18 cellular contexts compared by ENCODE assay signal in genomic region chr17:1286379-1287106, GRCh38. TPM values are rescaled to one million over a fixed set of nuclear protein-coding genes. Genes with fewer than 3 reads are reported as not detected.
DNase-seq lines count a peak whose midpoint lies in the region; FAIRE-seq and TF ChIP-seq lines count a peak whose summit lies in the region.
"Had no signal": no experiment of that assay in that cellular context is flagged by ENCODE, and none has a peak within 500 bp of the region (broad histone marks: within the 10 kb centered on the region; RNA-seq: fewer than 3 reads in every experiment).

No MANE protein-coding gene starts in this region.

- CTCF ChIA-PET in activated CD4-positive, alpha-beta memory T cell treated with anti-CD3 and anti-CD28 coated beads, Interleukin-2, amount 10 ng/mL, durations not matched to agents 7 days and 5 days (lab: Charles Lee): no interaction called here
- CTCF ChIA-PET in activated CD4-positive, alpha-beta memory T cell treated with anti-CD3 and anti-CD28 coated beads for 36 hours (lab: Charles Lee): no interaction called here

- intact Hi-C loops in activated CD4-positive, alpha-beta memory T cell treated with anti-CD3 and anti-CD28 coated beads for 36 hours (cut with micrococcal nuclease): no loop called here

- peaks cover 13% of the 10 kb centered on the region for H3K36me3 Mint-ChIP-seq in activated CD4-positive, alpha-beta memory T cell treated with anti-CD3 and anti-CD28 coated beads, Interleukin-2, amount 10 ng/mL, durations not matched to agents 7 days and 5 days (ENCODE audit: low read depth)
- no peaks in the 10 kb centered on the region for H3K36me3 Mint-ChIP-seq in activated CD4-positive, alpha-beta memory T cell treated with anti-CD3 and anti-CD28 coated beads for 36 hours
- peaks cover 5% of the 10 kb centered on the region for H3K36me3 Mint-ChIP-seq in nephron progenitor cell (ENCODE audit: low read depth)
- H3K36me3 Mint-ChIP-seq: CD8-positive, alpha-beta T cell had no signal

- no peak for TF ChIP-seq CTCF in nephron progenitor cell (IDR thresholded peaks at IDR 0.05)

- H3K27me3 Mint-ChIP-seq in activated CD4-positive, alpha-beta memory T cell treated with anti-CD3 and anti-CD28 coated beads, Interleukin-2, amount 10 ng/mL, durations not matched to agents 7 days and 5 days: no peaks in the 10 kb centered on the region
- H3K27me3 Mint-ChIP-seq in activated CD4-positive, alpha-beta memory T cell treated with anti-CD3 and anti-CD28 coated beads for 36 hours: no peaks in the 10 kb centered on the region
- peaks cover 29% of the 10 kb centered on the region for H3K27me3 Mint-ChIP-seq in nephron progenitor cell (ENCODE audit: low read depth, poor library complexity)

- peaks cover 13% of the 10 kb centered on the region for H3K4me1 Mint-ChIP-seq in activated CD4-positive, alpha-beta memory T cell treated with anti-CD3 and anti-CD28 coated beads, Interleukin-2, amount 10 ng/mL, durations not matched to agents 7 days and 5 days
- no peaks in the 10 kb centered on the region for H3K4me1 Mint-ChIP-seq in activated CD4-positive, alpha-beta memory T cell treated with anti-CD3 and anti-CD28 coated beads for 36 hours (ENCODE audit: low read depth)
- peaks cover 21% of the 10 kb centered on the region for H3K4me1 Mint-ChIP-seq in nephron progenitor cell
- H3K4me1 Mint-ChIP-seq: GM23338 had no signal

- DNase-seq in activated CD4-positive, alpha-beta memory T cell treated with anti-CD3 and anti-CD28 coated beads, Interleukin-2, amount 10 ng/mL, durations not matched to agents 7 days and 5 days: no peak
- DNase-seq in activated CD4-positive, alpha-beta memory T cell treated with anti-CD3 and anti-CD28 coated beads for 36 hours: no peak
- DNase-seq in ecto neural progenitor cell (ENCODE audit: low spot score) (peak; percentile 39), nephron progenitor cell (no peak), urothelium cell line (ENCODE audit: low spot score) (no peak), NCI-H2081 (lab: John Stamatoyannopoulos, UW) (no peak), iPS-NIHi7 (ENCODE audit: extremely low spot score) (no peak), GM19238 (ENCODE audit: insufficient read length, low spot score) (no peak)
- DNase-seq: 8988T; CD8-positive, alpha-beta T cell; GDM1; MV-4-11; NCI-H1417; NCI-H2081 treated with DMSO at 0.1 percent for 48 hours; NCI-H510A; NCI-H774 had no signal

- peaks cover 21% of the 10 kb centered on the region for H3K9me3 Mint-ChIP-seq in activated CD4-positive, alpha-beta memory T cell treated with anti-CD3 and anti-CD28 coated beads, Interleukin-2, amount 10 ng/mL, durations not matched to agents 7 days and 5 days
- no peaks in the 10 kb centered on the region for H3K9me3 Mint-ChIP-seq in activated CD4-positive, alpha-beta memory T cell treated with anti-CD3 and anti-CD28 coated beads for 36 hours
- peaks cover 44% of the 10 kb centered on the region for H3K9me3 Mint-ChIP-seq in nephron progenitor cell
- H3K9me3 Mint-ChIP-seq: CD8-positive, alpha-beta T cell had no signal

- FAIRE-seq in urothelium cell line (lab: Jason Lieb, UNC): peak; percentile 74
- FAIRE-seq: GM12878 had no signal

- H3K27ac Mint-ChIP-seq in activated CD4-positive, alpha-beta memory T cell treated with anti-CD3 and anti-CD28 coated beads, Interleukin-2, amount 10 ng/mL, durations not matched to agents 7 days and 5 days: peak overlapping the region; percentile 21
- H3K27ac Mint-ChIP-seq in activated CD4-positive, alpha-beta memory T cell treated with anti-CD3 and anti-CD28 coated beads for 36 hours: no peak overlapping the region
- peak overlapping the region; percentile 95 for H3K27ac Mint-ChIP-seq in nephron progenitor cell
- H3K27ac Mint-ChIP-seq: CD8-positive, alpha-beta T cell; GM23338 had no signal

- H3K4me3 Mint-ChIP-seq in activated CD4-positive, alpha-beta memory T cell treated with anti-CD3 and anti-CD28 coated beads, Interleukin-2, amount 10 ng/mL, durations not matched to agents 7 days and 5 days: no peak overlapping the region
- no peak overlapping the region for H3K4me3 Mint-ChIP-seq in activated CD4-positive, alpha-beta memory T cell treated with anti-CD3 and anti-CD28 coated beads for 36 hours
- H3K4me3 Mint-ChIP-seq in nephron progenitor cell: no peak overlapping the region
- H3K4me3 Mint-ChIP-seq: CD8-positive, alpha-beta T cell; GM23338 had no signal

- POLR2A ChIA-PET in activated CD4-positive, alpha-beta memory T cell treated with anti-CD3 and anti-CD28 coated beads, Interleukin-2, amount 10 ng/mL, durations not matched to agents 7 days and 5 days (lab: Charles Lee): no interaction called here
- POLR2A ChIA-PET in activated CD4-positive, alpha-beta memory T cell treated with anti-CD3 and anti-CD28 coated beads for 36 hours (lab: Charles Lee): no interaction called here

RNA-seq across cellular contexts. Expression of gene TRARG1, which starts 7.1 kb away (rescaled TPM):
- total RNA-seq in activated CD4-positive, alpha-beta memory T cell treated with anti-CD3 and anti-CD28 coated beads, Interleukin-2, amount 10 ng/mL, durations not matched to agents 7 days and 5 days: under 1 TPM; 0.73 to 0.80 TPM
- total RNA-seq in activated CD4-positive, alpha-beta memory T cell treated with anti-CD3 and anti-CD28 coated beads for 36 hours: not detected
- total RNA-seq: CD8-positive, alpha-beta T cell; GM12878; GM23338 had no signal

RNA-seq across cellular contexts. Expression of gene BHLHA9, which starts 16.3 kb away (rescaled TPM):
- total RNA-seq in activated CD4-positive, alpha-beta memory T cell treated with anti-CD3 and anti-CD28 coated beads, Interleukin-2, amount 10 ng/mL, durations not matched to agents 7 days and 5 days: not detected
- total RNA-seq in activated CD4-positive, alpha-beta memory T cell treated with anti-CD3 and anti-CD28 coated beads for 36 hours: not detected
- total RNA-seq: CD8-positive, alpha-beta T cell; GM12878 had no signal
